ENCODE assay signal across 19 cellular contexts in the genomic region with DNA sequence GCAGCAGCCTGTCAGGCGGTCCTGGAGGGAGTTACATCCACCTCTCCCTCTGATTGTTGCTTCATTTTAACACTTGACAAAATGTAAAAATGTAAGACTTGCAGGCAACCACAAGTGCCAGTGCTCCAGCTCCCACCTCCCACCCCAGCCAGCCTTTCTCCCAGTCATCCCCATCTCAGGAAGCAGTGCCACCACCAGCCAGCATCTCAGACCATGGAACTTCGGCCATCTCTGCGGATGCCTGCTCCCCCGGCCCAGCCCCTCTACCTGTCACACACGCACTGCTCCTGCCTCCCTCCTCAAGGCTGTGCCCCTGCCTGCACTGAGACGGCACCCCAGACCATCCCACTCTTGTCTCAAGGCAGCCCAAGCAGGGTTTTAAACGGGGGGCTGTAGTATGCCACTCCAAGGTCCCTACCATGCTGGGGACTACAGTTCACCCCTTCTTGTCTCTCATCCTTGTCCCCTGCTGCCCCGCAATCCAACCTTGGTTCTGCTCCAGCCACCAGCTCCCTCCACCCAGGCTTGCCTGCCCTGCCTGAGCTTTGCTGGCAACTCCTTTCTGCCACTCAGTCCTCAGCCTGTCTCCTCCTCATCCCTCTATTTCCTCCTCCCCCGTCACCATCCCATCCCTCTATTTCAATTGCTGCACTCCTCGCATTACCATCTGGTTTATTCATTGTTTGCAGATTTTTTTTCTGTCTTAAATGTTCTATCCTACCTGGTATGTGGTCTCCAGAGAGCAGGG.
"Had no signal": no experiment of that assay in that cellular context is flagged by ENCODE, and none has a peak within 500 bp of the region (broad histone marks: within the 10 kb centered on the region; RNA-seq: fewer than 3 reads in every experiment).

No MANE protein-coding gene starts in this region.

- H3K4me1 Mint-ChIP-seq: activated CD8-positive, alpha-beta memory T cell treated with anti-CD3 and anti-CD28 coated beads, Interleukin-2, amount 10 ng/mL, durations not matched to agents 7 days and 5 days; memory B cell had no signal

- H3K27ac ChIP-seq: esophagus squamous epithelium, right lobe of liver, SJSA1, thoracic aorta, upper lobe of right lung had no signal

- H3K4me3 Mint-ChIP-seq: activated CD8-positive, alpha-beta memory T cell treated with anti-CD3 and anti-CD28 coated beads, Interleukin-2, amount 10 ng/mL, durations not matched to agents 7 days and 5 days; activated naive CD8-positive, alpha-beta T cell; activated T-cell treated with anti-CD3 and anti-CD28 coated beads, Interleukin-2, amount 50 U/mL, for 24 hours; memory B cell had no signal

- H3K36me3 ChIP-seq: esophagus squamous epithelium, right lobe of liver, SJSA1, thoracic aorta, upper lobe of right lung had no signal

- H3K27ac Mint-ChIP-seq: activated CD8-positive, alpha-beta memory T cell treated with anti-CD3 and anti-CD28 coated beads, Interleukin-2, amount 10 ng/mL, durations not matched to agents 7 days and 5 days; activated naive CD8-positive, alpha-beta T cell; activated T-cell treated with anti-CD3 and anti-CD28 coated beads, Interleukin-2, amount 50 U/mL, for 24 hours; memory B cell had no signal

- FAIRE-seq: bronchial epithelial cell, colon had no signal

- H3K4me1 ChIP-seq: esophagus squamous epithelium, SJSA1, upper lobe of right lung had no signal

- H3K4me3 ChIP-seq: esophagus squamous epithelium, right lobe of liver, SJSA1, smooth muscle cell, thoracic aorta, upper lobe of right lung had no signal

- DNase-seq: activated CD4-positive, alpha-beta T cell treated with anti-CD3 and anti-CD28 coated beads for 1 hour; activated CD4-positive, alpha-beta T cell treated with anti-CD3 and anti-CD28 coated beads, Interleukin-2, amount 50 U/mL, for 4 hours; activated CD8-positive, alpha-beta memory T cell treated with anti-CD3 and anti-CD28 coated beads, Interleukin-2, amount 10 ng/mL, durations not matched to agents 7 days and 5 days; activated T-cell treated with anti-CD3 and anti-CD28 coated beads, Interleukin-2, amount 50 U/mL, for 24 hours; anterior cingulate cortex; esophagus squamous epithelium; hippocampal formation; left ventricle myocardium superior; right lobe of liver; SW 1271; T1000; upper lobe of right lung had no signal

- H3K4me2 ChIP-seq: smooth muscle cell had no signal

- H3K27me3 ChIP-seq: esophagus squamous epithelium, right lobe of liver, SJSA1, upper lobe of right lung had no signal

- H3K9me3 Mint-ChIP-seq: activated T-cell treated with anti-CD3 and anti-CD28 coated beads, Interleukin-2, amount 50 U/mL, for 24 hours; memory B cell had no signal

- H3K27me3 Mint-ChIP-seq: activated CD8-positive, alpha-beta memory T cell treated with anti-CD3 and anti-CD28 coated beads, Interleukin-2, amount 10 ng/mL, durations not matched to agents 7 days and 5 days; activated naive CD8-positive, alpha-beta T cell; activated T-cell treated with anti-CD3 and anti-CD28 coated beads, Interleukin-2, amount 50 U/mL, for 24 hours; memory B cell had no signal

- H3K36me3 Mint-ChIP-seq: activated CD8-positive, alpha-beta memory T cell treated with anti-CD3 and anti-CD28 coated beads, Interleukin-2, amount 10 ng/mL, durations not matched to agents 7 days and 5 days; activated naive CD8-positive, alpha-beta T cell; memory B cell had no signal

- H3K9me3 ChIP-seq: esophagus squamous epithelium, right lobe of liver, SJSA1, thoracic aorta, upper lobe of right lung had no signal

- ATAC-seq: activated CD8-positive, alpha-beta memory T cell treated with anti-CD3 and anti-CD28 coated beads, Interleukin-2, amount 10 ng/mL, durations not matched to agents 7 days and 5 days; left ventricle myocardium superior; right lobe of liver; upper lobe of right lung had no signal
